26 cellular contexts compared by ENCODE assay signal in the genomic region with DNA sequence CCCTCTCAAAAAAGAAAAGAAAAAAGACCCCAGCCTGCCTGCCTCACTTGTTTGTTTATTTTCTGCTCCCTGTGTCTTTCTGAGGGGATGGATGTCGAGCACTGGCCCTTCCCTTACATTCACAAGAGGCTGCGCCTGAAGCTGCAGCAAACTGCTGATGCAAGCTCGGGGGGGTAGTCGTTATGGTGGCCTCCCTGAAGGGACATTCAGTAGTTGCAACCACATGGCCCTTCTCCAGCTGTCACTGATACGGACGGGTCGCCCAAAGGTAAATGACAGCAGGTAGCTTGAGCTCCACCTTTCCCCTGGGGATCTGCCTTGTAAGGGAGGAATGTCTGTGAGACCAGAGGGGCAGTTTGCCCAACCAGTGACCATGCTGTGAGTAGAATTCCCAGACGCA. TPM values are rescaled to one million over a fixed set of nuclear protein-coding genes. Genes with fewer than 3 reads are reported as not detected.
DNase-seq lines count a peak whose midpoint lies in the region; ATAC-seq and TF ChIP-seq lines count a peak whose summit lies in the region.
"Had no signal": no experiment of that assay in that cellular context is flagged by ENCODE, and none has a peak within 500 bp of the region (broad histone marks: within the 10 kb centered on the region; RNA-seq: fewer than 3 reads in every experiment).

No MANE protein-coding gene starts in this region.

- H3K27me3 ChIP-seq in uterus = no peaks in the 10 kb centered on the region
- H3K27me3 ChIP-seq: testis had no signal

- no peak overlapping the region for H3K4me3 Mint-ChIP-seq in dendritic cell treated with granulocyte-macrophage colony-stimulating factor and Interleukin-4, amounts not matched to agents 40 ng/mL and 50 ng/mL, for 4 days
- no peak overlapping the region for H3K4me3 Mint-ChIP-seq in osteocyte (ENCODE audit: unreplicated experiment)
- H3K4me3 Mint-ChIP-seq: activated CD4-positive, alpha-beta T cell treated with anti-CD3 and anti-CD28 coated beads, Interleukin-2, amount 10 ng/mL, durations not matched to agents 24 days and 14 days; activated naive CD4-positive, alpha-beta T cell treated with anti-CD3 and anti-CD28 coated beads for 36 hours; CD8-positive, alpha-beta T cell; stimulated activated memory B cell treated with anti-CD40 and anti-IgM and Interleukin-4, amounts not matched to agents 10 μg/mL and 1 μg/mL and 100 μg/mL, for 72 hours; T-helper 2 cell treated with Interferon-gamma antibody and Interleukin-4, amounts not matched to agents 5 μg/mL and 100 μg/mL, for 36 hours had no signal

- peaks cover 52% of the 10 kb centered on the region for H3K36me3 Mint-ChIP-seq in dendritic cell treated with granulocyte-macrophage colony-stimulating factor and Interleukin-4, amounts not matched to agents 40 ng/mL and 50 ng/mL, for 4 days (ENCODE audit: low read depth)
- peaks cover 8% of the 10 kb centered on the region for H3K36me3 Mint-ChIP-seq in osteocyte (ENCODE audit: unreplicated experiment)

- peak overlapping the region; percentile 65 for H3K27ac Mint-ChIP-seq in dendritic cell treated with granulocyte-macrophage colony-stimulating factor and Interleukin-4, amounts not matched to agents 40 ng/mL and 50 ng/mL, for 4 days
- peak overlapping the region; percentile 10 for H3K27ac Mint-ChIP-seq in osteocyte (ENCODE audit: unreplicated experiment)
- H3K27ac Mint-ChIP-seq: activated CD4-positive, alpha-beta T cell treated with anti-CD3 and anti-CD28 coated beads, Interleukin-2, amount 10 ng/mL, durations not matched to agents 24 days and 14 days; activated naive CD4-positive, alpha-beta T cell treated with anti-CD3 and anti-CD28 coated beads for 36 hours; CD8-positive, alpha-beta T cell; stimulated activated memory B cell treated with anti-CD40 and anti-IgM and Interleukin-4, amounts not matched to agents 10 μg/mL and 1 μg/mL and 100 μg/mL, for 72 hours; T-helper 2 cell treated with Interferon-gamma antibody and Interleukin-4, amounts not matched to agents 5 μg/mL and 100 μg/mL, for 36 hours had no signal

- no peaks in the 10 kb centered on the region for H3K27me3 Mint-ChIP-seq in dendritic cell treated with granulocyte-macrophage colony-stimulating factor and Interleukin-4, amounts not matched to agents 40 ng/mL and 50 ng/mL, for 4 days
- H3K27me3 Mint-ChIP-seq in osteocyte (ENCODE audit: unreplicated experiment) = no peaks in the 10 kb centered on the region
- H3K27me3 Mint-ChIP-seq: activated CD4-positive, alpha-beta T cell treated with anti-CD3 and anti-CD28 coated beads, Interleukin-2, amount 10 ng/mL, durations not matched to agents 24 days and 14 days; stimulated activated memory B cell treated with anti-CD40 and anti-IgM and Interleukin-4, amounts not matched to agents 10 μg/mL and 1 μg/mL and 100 μg/mL, for 72 hours had no signal

- H3K27ac ChIP-seq in uterus = peak overlapping the region; percentile 88 to 94

- no peak for TF ChIP-seq POLR2A in uterus (IDR thresholded peaks at IDR 0.05)

- intact Hi-C loops in dendritic cell treated with granulocyte-macrophage colony-stimulating factor and Interleukin-4, amounts not matched to agents 40 ng/mL and 50 ng/mL, for 4 days (cut with micrococcal nuclease) = no loop called here
- intact Hi-C loops in uterus (cut with DNase I; ENCODE audit: low total_unique reads) = no loop called here

- no peaks in the 10 kb centered on the region for H3K9me3 Mint-ChIP-seq in dendritic cell treated with granulocyte-macrophage colony-stimulating factor and Interleukin-4, amounts not matched to agents 40 ng/mL and 50 ng/mL, for 4 days
- no peaks in the 10 kb centered on the region for H3K9me3 Mint-ChIP-seq in osteocyte (ENCODE audit: unreplicated experiment)
- H3K9me3 Mint-ChIP-seq: activated CD4-positive, alpha-beta T cell treated with anti-CD3 and anti-CD28 coated beads, Interleukin-2, amount 10 ng/mL, durations not matched to agents 24 days and 14 days; activated naive CD4-positive, alpha-beta T cell treated with anti-CD3 and anti-CD28 coated beads for 36 hours; CD8-positive, alpha-beta T cell; stimulated activated memory B cell treated with anti-CD40 and anti-IgM and Interleukin-4, amounts not matched to agents 10 μg/mL and 1 μg/mL and 100 μg/mL, for 72 hours; T-helper 2 cell treated with Interferon-gamma antibody and Interleukin-4, amounts not matched to agents 5 μg/mL and 100 μg/mL, for 36 hours had no signal

- no peaks in the 10 kb centered on the region for H3K36me3 ChIP-seq in uterus

- DNase-seq in NCI-H2171 treated with DMSO at 0.1 percent for 48 hours (lab: John Stamatoyannopoulos, UW) (peak; percentile 16), NCI-H2171 (lab: John Stamatoyannopoulos, UW) (no peak), osteocyte (ENCODE audit: extremely low spot score, unreplicated experiment) (no peak), uterus (no peak), NCI-H1436 (lab: John Stamatoyannopoulos, UW) (no peak), AG20443 (ENCODE audit: low spot score) (no peak)
- DNase-seq: 8988T; activated CD4-positive, alpha-beta T cell treated with anti-CD3 and anti-CD28 coated beads, Interleukin-2, amount 10 ng/mL, durations not matched to agents 24 days and 14 days; activated naive CD4-positive, alpha-beta T cell treated with anti-CD3 and anti-CD28 coated beads for 36 hours; CD8-positive, alpha-beta T cell; DMS153; GDM1; mammary epithelial cell; NCI-H1694 treated with DMSO at 0.1 percent for 48 hours; NCI-H748 treated with DMSO at 0.1 percent for 48 hours; nucleus accumbens; retina; stimulated activated CD4-positive, alpha-beta T cell treated with anti-CD3 and anti-CD28 coated beads, Interleukin-4, amount 100 ng/mL, for 1 hour; testis had no signal

- peaks cover 76% of the 10 kb centered on the region for H3K4me1 Mint-ChIP-seq in dendritic cell treated with granulocyte-macrophage colony-stimulating factor and Interleukin-4, amounts not matched to agents 40 ng/mL and 50 ng/mL, for 4 days (ENCODE audit: low read depth)
- peaks cover 26% of the 10 kb centered on the region for H3K4me1 Mint-ChIP-seq in osteocyte (ENCODE audit: unreplicated experiment)

- no peak for TF ChIP-seq CTCF in osteocyte (IDR thresholded peaks at IDR 0.05)
- TF ChIP-seq CTCF in uterus (IDR thresholded peaks at IDR 0.05) = no peak

- no peak overlapping the region for H3K4me3 ChIP-seq in uterus
- H3K4me3 ChIP-seq: coronary artery, testis had no signal

- peaks cover 18% of the 10 kb centered on the region in 2 donors for H3K4me1 ChIP-seq in uterus

- no peak for ATAC-seq in HG02678 (IDR thresholded peaks at IDR 0.05; ENCODE audit: unreplicated experiment)
- ATAC-seq: CD8-positive, alpha-beta T cell; stimulated activated memory B cell treated with anti-CD40 and anti-IgM and Interleukin-4, amounts not matched to agents 10 μg/mL and 1 μg/mL and 100 μg/mL, for 72 hours had no signal

- H3K9me3 ChIP-seq in uterus = no peaks in the 10 kb centered on the region
- H3K9me3 ChIP-seq: testis had no signal

RNA-seq across cellular contexts. Expression of gene PLEKHM2, which starts 17.7 kb away (rescaled TPM):
- total RNA-seq in osteocyte = 82.0 and 88.1 TPM in 2 replicates
- 10 to 100 TPM; 21.3 to 70.2 (median 30.7) TPM for total RNA-seq in uterus

RNA-seq across cellular contexts. Expression of gene SLC25A34, which starts 34.3 kb away (rescaled TPM):
- total RNA-seq in osteocyte (1.3 and 2.8 TPM in 2 replicates), uterus (1 to 10 TPM in 2 of 4 donors, under 1 TPM in 1, not detected in 1; 0.29 to 2.1 (median 1.6) TPM)

RNA-seq across cellular contexts. Expression of gene TMEM82, which starts 40.5 kb away (rescaled TPM):
- total RNA-seq in osteocyte = not detected in 2 replicates
- total RNA-seq in uterus = not detected
- total RNA-seq: activated CD4-positive, alpha-beta T cell treated with anti-CD3 and anti-CD28 coated beads, Interleukin-2, amount 10 ng/mL, durations not matched to agents 24 days and 14 days; activated naive CD4-positive, alpha-beta T cell treated with anti-CD3 and anti-CD28 coated beads for 36 hours; CD8-positive, alpha-beta T cell; fibroblast of lung; mammary epithelial cell; myocyte; testis had no signal

RNA-seq across cellular contexts. Expression of gene FBLIM1, which starts 56.8 kb away (rescaled TPM):
- 149 and 156 TPM in 2 replicates for total RNA-seq in osteocyte
- total RNA-seq in uterus = 10 to 100 TPM; 12.9 to 96.9 (median 74.3) TPM
- total RNA-seq: activated CD4-positive, alpha-beta T cell treated with anti-CD3 and anti-CD28 coated beads, Interleukin-2, amount 10 ng/mL, durations not matched to agents 24 days and 14 days; activated naive CD4-positive, alpha-beta T cell treated with anti-CD3 and anti-CD28 coated beads for 36 hours had no signal
